11 cellular contexts compared by ENCODE assay signal in genomic region chr11:67033661-67034166, GRCh38. TPM values are rescaled to one million over a fixed set of nuclear protein-coding genes. Genes with fewer than 3 reads are reported as not detected.
A peak's percentile ranks its signal among the peaks of the same experiment; 100 is the strongest.
DNase-seq lines count a peak whose midpoint lies in the region; ATAC-seq and TF ChIP-seq lines count a peak whose summit lies in the region.
"Had no signal": no experiment of that assay in that cellular context is flagged by ENCODE, and none has a peak within 500 bp of the region (broad histone marks: within the 10 kb centered on the region; RNA-seq: fewer than 3 reads in every experiment).

No MANE protein-coding gene starts in this region.

- in situ Hi-C loops in transverse colon (cut with MboI; ENCODE audit: low pct_ligation_motif_present in 1 of 4, low pct_unique_long_range_greater_than_20kb in 1 of 4, low sequenced_read_pairs in 3 of 4), result no loop called here

- no peaks in the 10 kb centered on the region for H3K36me3 ChIP-seq in PC-3 (ENCODE audit: low read depth, low read length)
- H3K36me3 ChIP-seq in transverse colon, result no peaks in the 10 kb centered on the region

- CTCF ChIA-PET in PC-3 (lab: Charles Lee), result no interaction called here

- intact Hi-C loops in PC-3 (cut with micrococcal nuclease) (no loop called here), posterior cingulate gyrus (cut with DNase I) (no loop called here), transverse colon (cut with DNase I; ENCODE audit: low total_unique reads) (no loop called here)

- TF ChIP-seq POLR2A in transverse colon (IDR thresholded peaks at IDR 0.05), result no peak

- H3K9me2 ChIP-seq in PC-3 (replicated peaks; ENCODE audit: low read length), result no peaks in the 10 kb centered on the region

- DNase-seq in GM03348 (ENCODE audit: low spot score) (peak; percentile 91), PC-3 (peak; percentile 35), epidermal melanocyte (ENCODE audit: insufficient read length, low spot score) (peak; percentile 58), posterior cingulate gyrus (peak in 9 of 10 donors; percentile 31 to 94 (median 63)), transverse colon (no peak), NCI-H510A treated with DMSO at 0.1 percent for 48 hours (lab: John Stamatoyannopoulos, UW) (no peak)
- DNase-seq: activated CD4-positive, alpha-beta T cell treated with anti-CD3 and anti-CD28 coated beads, Interleukin-2, amount 10 ng/mL, durations not matched to agents 24 days and 14 days; effector CD4-positive, alpha-beta T cell; NCI-H2107 had no signal

- H3K4me1 ChIP-seq in PC-3 (ENCODE audit: insufficient read depth, low read length) (peaks cover 34% of the 10 kb centered on the region), transverse colon (peaks cover 0 to 5% (median 0%) of the 10 kb centered on the region in 4 donors)

- H3K27ac ChIP-seq in PC-3 (ENCODE audit: low read length) (peak overlapping the region; percentile 12; the same call in 1 of the 2 replicates), transverse colon (no peak overlapping the region)

- peak overlapping the region; percentile 19 for H3K4me2 ChIP-seq in PC-3 (ENCODE audit: low read length)

- H4K20me1 ChIP-seq in PC-3 (ENCODE audit: low read length), result no peaks in the 10 kb centered on the region

- BruUV-seq in PC-3 (replicated peaks; lab: Mats Ljungman, UMichigan), result no TSS peak

- POLR2A ChIA-PET in PC-3 (lab: Charles Lee; ENCODE audit: unreplicated experiment), result no interaction called here

- TF ChIP-seq CTCF in PC-3 (conservative IDR thresholded peaks at IDR 0.05; ENCODE audit: low read depth, low read length) (no peak), transverse colon (IDR thresholded peaks at IDR 0.05) (no peak)

- H3K9me3 ChIP-seq in PC-3 (ENCODE audit: low read length), result no peaks in the 10 kb centered on the region
- H3K9me3 ChIP-seq in transverse colon, result no peaks in the 10 kb centered on the region

- ATAC-seq in PC-3 (peak; percentile 10; the same call in 1 of the 2 replicates), HG03457 (IDR thresholded peaks at IDR 0.05; ENCODE audit: unreplicated experiment) (no peak), GM21381 (IDR thresholded peaks at IDR 0.05; ENCODE audit: unreplicated experiment) (no peak)

- no peak overlapping the region for H3K4me3 ChIP-seq in PC-3 (ENCODE audit: low read length)
- H3K4me3 ChIP-seq in transverse colon, result no peak overlapping the region

- no peak for TF ChIP-seq EP300 in transverse colon (IDR thresholded peaks at IDR 0.05; ENCODE audit: low read depth)

- 43 to 78% methylated on average over 5 to 8 of the region's 8 CpGs for WGBS in transverse colon (ENCODE audit: low coverage in 1 of 2), 2 donors

- no peak overlapping the region for H2AFZ ChIP-seq in PC-3 (ENCODE audit: low read length)

- no peaks in the 10 kb centered on the region for H3K27me3 ChIP-seq in PC-3 (ENCODE audit: low read length)
- peaks cover 11% of the 10 kb centered on the region for H3K27me3 ChIP-seq in transverse colon

- no peak overlapping the region for H3K9ac ChIP-seq in PC-3 (ENCODE audit: low read length)

- H3K79me2 ChIP-seq in PC-3 (ENCODE audit: low read length), result no peaks in the 10 kb centered on the region

- peaks cover 4% of the 10 kb centered on the region for H3F3A ChIP-seq in PC-3 (ENCODE audit: low read length, unreplicated experiment)

RNA-seq across cellular contexts. Expression of gene SYT12, which starts 10.8 kb away (rescaled TPM):
- 4.8 and 5.1 TPM in 2 replicates for total RNA-seq in PC-3 (2014; rRNA removed)
- total RNA-seq in transverse colon, result not detected
- total RNA-seq: activated CD4-positive, alpha-beta T cell treated with anti-CD3 and anti-CD28 coated beads, Interleukin-2, amount 10 ng/mL, durations not matched to agents 24 days and 14 days had no signal

RNA-seq across cellular contexts. Expression of gene RHOD, which starts 22.9 kb away (rescaled TPM):
- total RNA-seq in PC-3 (2014; rRNA removed) (99.9 and 121 TPM in 2 replicates), transverse colon (10 to 100 TPM in 1 of 4 donors, 1 to 10 TPM in 3; 1.2 to 54.6 (median 5.8) TPM)

RNA-seq across cellular contexts. Expression of gene C11orf86, which starts 58.6 kb away (rescaled TPM):
- total RNA-seq in PC-3 (2014; rRNA removed) (not detected in 2 replicates), transverse colon (10 to 100 TPM in 3 of 4 donors, not detected in 1; 21.0 to 88.3 (median 56.1) TPM)
- total RNA-seq: activated CD4-positive, alpha-beta T cell treated with anti-CD3 and anti-CD28 coated beads, Interleukin-2, amount 10 ng/mL, durations not matched to agents 24 days and 14 days had no signal

Comparison
In these comparisons a context has a peak if more than half of its experiments do, and no peak if none do; other contexts are left out.
1. DNase-seq: peak in GM03348 (single experiment), PC-3 (single experiment), epidermal melanocyte (single experiment) and posterior cingulate gyrus (9 of 10); none in transverse colon (single experiment) and NCI-H510A treated with DMSO at 0.1 percent for 48 hours (single experiment).